In the genomic region with DNA sequence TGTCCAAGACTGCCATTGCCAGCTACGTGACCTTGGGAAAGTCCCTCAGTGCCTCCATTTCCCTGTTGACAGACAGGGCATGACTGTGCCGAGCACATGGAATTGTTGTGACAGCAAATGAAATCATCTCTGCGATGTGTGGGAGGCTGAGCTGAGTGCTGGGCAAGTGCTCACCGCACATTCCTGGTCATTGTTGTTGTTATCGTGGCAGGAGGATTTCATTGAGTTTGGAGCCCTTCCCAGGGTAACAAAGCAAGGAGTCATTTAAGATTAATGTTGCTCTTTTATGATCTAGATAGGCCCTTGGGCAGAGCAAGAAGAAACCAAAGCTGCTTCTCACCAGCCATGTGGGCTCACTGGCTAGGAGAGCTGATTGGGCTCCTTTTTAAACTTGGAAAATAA, we compare ENCODE assay signal across 10 cellular contexts. TPM values are rescaled to one million over a fixed set of nuclear protein-coding genes. Genes with fewer than 3 reads are reported as not detected.
A peak's percentile ranks its signal among the peaks of the same experiment; 100 is the strongest.
DNase-seq lines count a peak whose midpoint lies in the region; TF ChIP-seq lines count a peak whose summit lies in the region.
"Had no signal": no experiment of that assay in that cellular context is flagged by ENCODE, and none has a peak within 500 bp of the region (broad histone marks: within the 10 kb centered on the region; RNA-seq: fewer than 3 reads in every experiment).

No MANE protein-coding gene starts in this region.

- peaks cover 3% of the 10 kb centered on the region for H3K27me3 Mint-ChIP-seq in endodermal cell (ENCODE audit: insufficient read depth)
- peaks cover 3% of the 10 kb centered on the region for H3K27me3 Mint-ChIP-seq in Caco-2 (ENCODE audit: insufficient read depth, unreplicated experiment)
- H3K27me3 Mint-ChIP-seq: activated B cell treated with CpG ODN at 0.5 μM for 24 hours had no signal

- H3K36me3 ChIP-seq in suprapubic skin (no peaks in the 10 kb centered on the region), endodermal cell (ENCODE audit: control insufficient read depth, insufficient read depth, low read length) (no peaks in the 10 kb centered on the region), Caco-2 (ENCODE audit: control insufficient read depth, insufficient read depth, low read length) (no peaks in the 10 kb centered on the region)
- H3K36me3 ChIP-seq: cardiac muscle cell had no signal

- H3K9me3 ChIP-seq in suprapubic skin (no peaks in the 10 kb centered on the region), endodermal cell (ENCODE audit: control insufficient read depth, low read length) (peaks cover 4% of the 10 kb centered on the region), Caco-2 (no peaks in the 10 kb centered on the region)

- H3K36me3 Mint-ChIP-seq in endodermal cell (ENCODE audit: low read depth) (no peaks in the 10 kb centered on the region), Caco-2 (ENCODE audit: insufficient read depth, unreplicated experiment) (no peaks in the 10 kb centered on the region)

- H3K4me1 Mint-ChIP-seq in endodermal cell = peaks cover 8% of the 10 kb centered on the region
- peaks cover 10% of the 10 kb centered on the region for H3K4me1 Mint-ChIP-seq in Caco-2 (ENCODE audit: low read depth, unreplicated experiment)

- H3K9me3 Mint-ChIP-seq in endodermal cell (peaks cover 9% of the 10 kb centered on the region), Caco-2 (ENCODE audit: unreplicated experiment) (no peaks in the 10 kb centered on the region)
- H3K9me3 Mint-ChIP-seq: activated B cell treated with CpG ODN at 0.5 μM for 24 hours had no signal

- intact Hi-C loops in Caco-2 (cut with micrococcal nuclease; ENCODE audit: unreplicated experiment) = no loop called here

- WGBS in suprapubic skin = 18% methylated on average over 5 of the region's 5 CpGs
- 82 to 91% methylated on average over 4 to 5 of the region's 5 CpGs for WGBS in endodermal cell (ENCODE audit: insufficient coverage in 1 of 2, insufficient read length in 1 of 2), 2 experiments

- no peak for TF ChIP-seq EP300 in suprapubic skin (IDR thresholded peaks at IDR 0.05)

- POLR2A ChIA-PET in HEK293T (lab: Yijun Ruan, JAX) (interaction anchor here (0.7 to 1.4 kb wide), 3 partner anchors 8 to 40 kb away, joined by 3 to 4 read pairs (median 4); partner anchors contain the start of gene ITPKB), Caco-2 (lab: Charles Lee) (no interaction called here)

- in situ Hi-C loops in astrocyte of the spinal cord (cut with HindIII; ENCODE audit: low sequenced_read_pairs) = no loop called here

- H3K27ac Mint-ChIP-seq in endodermal cell (no peak overlapping the region), Caco-2 (ENCODE audit: unreplicated experiment) (no peak overlapping the region)
- H3K27ac Mint-ChIP-seq: activated B cell treated with CpG ODN at 0.5 μM for 24 hours had no signal

- H3K4me3 Mint-ChIP-seq in endodermal cell (no peak overlapping the region), Caco-2 (ENCODE audit: unreplicated experiment) (no peak overlapping the region)
- H3K4me3 Mint-ChIP-seq: activated B cell treated with CpG ODN at 0.5 μM for 24 hours had no signal

- H3K9ac ChIP-seq in endodermal cell (ENCODE audit: extremely low read depth, low read length, poor library complexity, severe bottlenecking) = no peak overlapping the region

- DNase-seq in HEK293T (ENCODE audit: extremely low spot score) = no peak
- DNase-seq in astrocyte of the spinal cord (ENCODE audit: low read depth, low spot score) = peak; percentile 88
- DNase-seq in iris pigment epithelial cell (ENCODE audit: low read depth) = peak; percentile 96
- no peak for DNase-seq in suprapubic skin (ENCODE audit: low spot score in 2 of 2)
- DNase-seq in activated CD4-positive, alpha-beta T cell treated with anti-CD3 and anti-CD28 coated beads for 1 hour = no peak
- no peak for DNase-seq in endodermal cell
- DNase-seq in Caco-2 = no peak
- no peak for DNase-seq in activated CD4-positive, CD25-positive, alpha-beta regulatory T cell (lab: John Stamatoyannopoulos, UW)
- DNase-seq: activated B cell treated with CpG ODN at 0.5 μM for 24 hours had no signal

- CTCF ChIA-PET in HEK293T (lab: Yijun Ruan, JAX) (no interaction called here), Caco-2 (lab: Charles Lee) (no interaction called here)

- BruUV-seq in Caco-2 (replicated peaks; lab: Mats Ljungman, UMichigan) = no TSS peak

- peaks cover 20% of the 10 kb centered on the region for H3K4me1 ChIP-seq in suprapubic skin
- H3K4me1 ChIP-seq in endodermal cell (ENCODE audit: control insufficient read depth, insufficient read depth, low read length) = no peaks in the 10 kb centered on the region
- H3K4me1 ChIP-seq in Caco-2 = no peaks in the 10 kb centered on the region

- H3K27ac ChIP-seq in suprapubic skin (peak overlapping the region; percentile 60), endodermal cell (ENCODE audit: low read depth, low read length) (no peak overlapping the region)
- H3K27ac ChIP-seq: cardiac muscle cell had no signal

- H3K27me3 ChIP-seq in suprapubic skin = no peaks in the 10 kb centered on the region
- H3K27me3 ChIP-seq in endodermal cell (ENCODE audit: control insufficient read depth, insufficient read depth, low read length, poor library complexity, severe bottlenecking) = no peaks in the 10 kb centered on the region
- no peaks in the 10 kb centered on the region for H3K27me3 ChIP-seq in Caco-2 (replicated peaks; ENCODE audit: control insufficient read depth, insufficient read depth, low read length)
- H3K27me3 ChIP-seq: cardiac muscle cell had no signal

- TF ChIP-seq CTCF in astrocyte of the spinal cord (IDR thresholded peaks at IDR 0.05; ENCODE audit: low read depth, low read length) (no peak), suprapubic skin (IDR thresholded peaks at IDR 0.05) (no peak), endodermal cell (conservative IDR thresholded peaks at IDR 0.05) (no peak), Caco-2 (IDR thresholded peaks at IDR 0.05; ENCODE audit: insufficient read depth in 1 of 2, low read depth in 1 of 2, low read length in 1 of 2, severe bottlenecking in 1 of 2, unreplicated experiment in 1 of 2) (no peak)

- H3K4me3 ChIP-seq in astrocyte of the spinal cord (ENCODE audit: low read depth, low read length) = no peak overlapping the region
- H3K4me3 ChIP-seq in suprapubic skin = no peak overlapping the region
- no peak overlapping the region for H3K4me3 ChIP-seq in endodermal cell (ENCODE audit: low read length)
- no peak overlapping the region for H3K4me3 ChIP-seq in Caco-2 (ENCODE audit: low read depth, low read length)
- H3K4me3 ChIP-seq: cardiac muscle cell had no signal

- TF ChIP-seq POLR2A in suprapubic skin (IDR thresholded peaks at IDR 0.05) = no peak

TF ChIP-seq in HEK293T, 16 proteins besides CTCF, POLR2A, EP300 and RAD21:
- TF ChIP-seq PKNOX1 (IDR thresholded peaks at IDR 0.05) (peak; percentile 86), HDGF (IDR thresholded peaks at IDR 0.05; ENCODE audit: borderline replicate concordance) (no peak)
TF ChIP-seq in HEK293T: peak in this region for 1.

RNA-seq across cellular contexts. Expression of gene ITPKB, which starts 39.6 kb away (rescaled TPM):
- total RNA-seq in suprapubic skin = 10 to 100 TPM; 31.0 to 39.0 (median 35.3) TPM
- 10 to 100 TPM; 22.4 to 28.3 TPM for total RNA-seq in endodermal cell
- 12.3 TPM for polyA plus RNA-seq in endodermal cell (2013, experiment 1 of 2)
- 12.3 TPM for polyA plus RNA-seq in endodermal cell (2013, experiment 2 of 2)
- 4.4 and 5.2 TPM in 2 replicates for total RNA-seq in Caco-2 (2022)

Comparison
In these comparisons a context has a peak if more than half of its experiments do, and no peak if none do; other contexts are left out.
1. DNase-seq: peak in astrocyte of the spinal cord (single experiment) and iris pigment epithelial cell (single experiment); none in HEK293T (single experiment), suprapubic skin (0 of 2), activated CD4-positive, alpha-beta T cell treated with anti-CD3 and anti-CD28 coated beads for 1 hour (single experiment), endodermal cell (single experiment), Caco-2 (0 of 2) and activated CD4-positive, CD25-positive, alpha-beta regulatory T cell (0 of 4).